Comparison of ENCODE assay signal across 11 cellular contexts in genomic region chr9:129866373-129867137, GRCh38. TPM values are rescaled to one million over a fixed set of nuclear protein-coding genes. Genes with fewer than 3 reads are reported as not detected.
DNase-seq lines count a peak whose midpoint lies in the region; ATAC-seq and TF ChIP-seq lines count a peak whose summit lies in the region.
"Had no signal": no experiment of that assay in that cellular context is flagged by ENCODE, and none has a peak within 500 bp of the region (broad histone marks: within the 10 kb centered on the region; RNA-seq: fewer than 3 reads in every experiment).

No MANE protein-coding gene starts in this region.

- in situ Hi-C loops in ACHN (cut with HindIII; ENCODE audit: low pct_ligation_motif_present, low pct_unique_long_range_greater_than_20kb, low sequenced_read_pairs), result no loop called here

- ATAC-seq in T-helper 17 cell (peak; percentile 45), GM18502 (IDR thresholded peaks at IDR 0.05; ENCODE audit: poor library complexity, unreplicated experiment) (no peak), HG03469 (IDR thresholded peaks at IDR 0.05; ENCODE audit: unreplicated experiment) (no peak), HG03097 (IDR thresholded peaks at IDR 0.05; ENCODE audit: low FRiP score, unreplicated experiment) (no peak)

- H3F3A ChIP-seq in neural progenitor cell (ENCODE audit: low read depth), result no peaks in the 10 kb centered on the region

- peak overlapping the region; percentile 55 to 97 (median 92) for H3K27ac Mint-ChIP-seq in CD8-positive, alpha-beta memory T cell
- H3K27ac Mint-ChIP-seq in T-helper 17 cell, result peak overlapping the region; percentile 96
- H3K27ac Mint-ChIP-seq in neural progenitor cell, result peak overlapping the region; percentile 63

- H3K4me3 Mint-ChIP-seq in CD8-positive, alpha-beta memory T cell, result peak overlapping the region; percentile 10 to 85 (median 63)
- peak overlapping the region; percentile 73 for H3K4me3 Mint-ChIP-seq in T-helper 17 cell
- H3K4me3 Mint-ChIP-seq in neural progenitor cell, result no peak overlapping the region

- H3K4me2 ChIP-seq in neural progenitor cell, result no peak overlapping the region

- POLR2A ChIA-PET in CD8-positive, alpha-beta memory T cell (lab: Charles Lee), result interaction anchor here (1.2 kb wide), 1 partner anchor 22 kb away, joined by 4 read pairs; no protein-coding TSS in a partner anchor

- H3K36me3 Mint-ChIP-seq in CD8-positive, alpha-beta memory T cell, result peaks cover 7 to 53% (median 22%) of the 10 kb centered on the region in 3 donors
- H3K36me3 Mint-ChIP-seq in T-helper 17 cell (ENCODE audit: low read depth), result peaks cover 2% of the 10 kb centered on the region
- peaks cover 11% of the 10 kb centered on the region for H3K36me3 Mint-ChIP-seq in neural progenitor cell

- H2AFZ ChIP-seq in neural progenitor cell (replicated peaks), result no peak overlapping the region

- H3K9me3 ChIP-seq in CD8-positive, alpha-beta memory T cell (ENCODE audit: low read length), result no peaks in the 10 kb centered on the region
- H3K9me3 ChIP-seq in T-helper 17 cell (ENCODE audit: control insufficient read depth, low read length, poor library complexity, severe bottlenecking), result no peaks in the 10 kb centered on the region
- no peaks in the 10 kb centered on the region for H3K9me3 ChIP-seq in neural progenitor cell (ENCODE audit: low read depth)
- H3K9me3 ChIP-seq: thyroid gland had no signal

- no peaks in the 10 kb centered on the region for H3K79me2 ChIP-seq in neural progenitor cell (ENCODE audit: low read depth)

- no peaks in the 10 kb centered on the region for H3K27me3 ChIP-seq in CD8-positive, alpha-beta memory T cell (ENCODE audit: insufficient read depth, low read length, poor library complexity, severe bottlenecking)
- no peaks in the 10 kb centered on the region for H3K27me3 ChIP-seq in neural progenitor cell
- H3K27me3 ChIP-seq: thyroid gland had no signal

- H3K4me1 Mint-ChIP-seq in CD8-positive, alpha-beta memory T cell, result peaks cover 69 to 95% (median 79%) of the 10 kb centered on the region in 3 donors
- peaks cover 58% of the 10 kb centered on the region for H3K4me1 Mint-ChIP-seq in T-helper 17 cell
- H3K4me1 Mint-ChIP-seq in neural progenitor cell, result peaks cover 7% of the 10 kb centered on the region

- H3K9me3 Mint-ChIP-seq in CD8-positive, alpha-beta memory T cell, result no peaks in the 10 kb centered on the region
- H3K9me3 Mint-ChIP-seq in neural progenitor cell, result no peaks in the 10 kb centered on the region

- H4K20me1 ChIP-seq in neural progenitor cell (ENCODE audit: low read depth), result no peaks in the 10 kb centered on the region

- DNase-seq in CD8-positive, alpha-beta memory T cell, result peak in 3 of 5 donors; percentile 28 to 81 (median 60)
- DNase-seq in T-helper 17 cell (peak in 1 of 3 donors; percentile 53), neural progenitor cell (ENCODE audit: low spot score) (no peak), ACHN (no peak)
- DNase-seq in activated naive CD4-positive, alpha-beta T cell treated with anti-CD3 and anti-CD28 coated beads, Interleukin-2, amount 50 U/mL, for 16 hours, result peak; percentile 56
- DNase-seq: caudate nucleus, NCI-H446, thyroid gland had no signal

- peaks cover 11% of the 10 kb centered on the region for H3K36me3 ChIP-seq in CD8-positive, alpha-beta memory T cell (ENCODE audit: insufficient read depth, low read length)
- H3K36me3 ChIP-seq in neural progenitor cell, result no peaks in the 10 kb centered on the region

- no peaks in the 10 kb centered on the region for H3K27me3 Mint-ChIP-seq in CD8-positive, alpha-beta memory T cell
- H3K27me3 Mint-ChIP-seq in T-helper 17 cell (no peaks in the 10 kb centered on the region), neural progenitor cell (ENCODE audit: insufficient read depth, low read depth) (peaks cover 3% of the 10 kb centered on the region)

- CTCF ChIA-PET in CD8-positive, alpha-beta memory T cell (lab: Charles Lee), result interaction anchor here (1.0 kb wide), 1 partner anchor 18 kb away, joined by 3 read pairs; no protein-coding TSS in a partner anchor

- H3K27ac ChIP-seq in CD8-positive, alpha-beta memory T cell (ENCODE audit: low read depth, low read length), result no peak overlapping the region
- no peak overlapping the region for H3K27ac ChIP-seq in neural progenitor cell
- H3K27ac ChIP-seq: thyroid gland had no signal

- TF ChIP-seq CTCF in neural progenitor cell (IDR thresholded peaks at IDR 0.05), result no peak

- no peak overlapping the region for H3K9ac ChIP-seq in neural progenitor cell

- H3K4me1 ChIP-seq in CD8-positive, alpha-beta memory T cell (ENCODE audit: insufficient read depth, low read length), result peaks cover 98% of the 10 kb centered on the region
- no peaks in the 10 kb centered on the region for H3K4me1 ChIP-seq in neural progenitor cell
- H3K4me1 ChIP-seq: thyroid gland had no signal

- peak overlapping the region; percentile 33 for H3K4me3 ChIP-seq in CD8-positive, alpha-beta memory T cell (ENCODE audit: low read length)
- no peak overlapping the region for H3K4me3 ChIP-seq in neural progenitor cell
- H3K4me3 ChIP-seq: thyroid gland had no signal

RNA-seq across cellular contexts. Expression of gene USP20, which starts 31.3 kb away (rescaled TPM):
- 10 to 100 TPM; 50.2 to 50.8 TPM for total RNA-seq in CD8-positive, alpha-beta memory T cell
- polyA plus RNA-seq in CD8-positive, alpha-beta memory T cell, result 50.3 TPM
- total RNA-seq in T-helper 17 cell, result 10 to 100 TPM; 80.7 to 90.0 TPM
- 10.8 and 25.2 TPM in 2 replicates for total RNA-seq in neural progenitor cell (ENCODE audit: low replicate concordance)

RNA-seq across cellular contexts. Expression of gene C9orf78, which starts 31.5 kb away (rescaled TPM):
- total RNA-seq in CD8-positive, alpha-beta memory T cell, result 10 to 100 TPM; 71.4 to 76.4 TPM
- 249 TPM for polyA plus RNA-seq in CD8-positive, alpha-beta memory T cell
- total RNA-seq in T-helper 17 cell, result 100 to 1,000 TPM in 1 of 2 donors, 10 to 100 TPM in 1; 96.2 to 111 TPM
- total RNA-seq in neural progenitor cell (ENCODE audit: low replicate concordance), result 40.9 and 42.2 TPM in 2 replicates

RNA-seq across cellular contexts. Expression of gene TOR1A, which starts 42.6 kb away (rescaled TPM):
- 10 to 100 TPM; 53.8 to 53.9 TPM for total RNA-seq in CD8-positive, alpha-beta memory T cell
- polyA plus RNA-seq in CD8-positive, alpha-beta memory T cell, result 73.8 TPM
- 10 to 100 TPM; 16.7 to 17.2 TPM for total RNA-seq in T-helper 17 cell
- 39.6 and 42.4 TPM in 2 replicates for total RNA-seq in neural progenitor cell (ENCODE audit: low replicate concordance)

Comparison
In these comparisons a context has a peak if more than half of its experiments do, and no peak if none do; other contexts are left out.
1. DNase-seq: peak in CD8-positive, alpha-beta memory T cell (3 of 5) and activated naive CD4-positive, alpha-beta T cell treated with anti-CD3 and anti-CD28 coated beads, Interleukin-2, amount 50 U/mL, for 16 hours (single experiment); none in neural progenitor cell (single experiment) and ACHN (single experiment).
2. Peak in every context shown above with its lines, with median percentiles within 50 percentile points of each other: H3K27ac Mint-ChIP-seq.